ENCODE assay signal across 22 cellular contexts in genomic region chr14:62347658-62348057, GRCh38.
A peak's percentile ranks its signal among the peaks of the same experiment; 100 is the strongest.
DNase-seq lines count a peak whose midpoint lies in the region; ATAC-seq lines count a peak whose summit lies in the region.
"Had no signal": no experiment of that assay in that cellular context is flagged by ENCODE, and none has a peak within 500 bp of the region (broad histone marks: within the 10 kb centered on the region; RNA-seq: fewer than 3 reads in every experiment).

No MANE protein-coding gene starts in this region.

- H3K4me2 ChIP-seq in Karpas-422 (ENCODE audit: low read depth, low read length, poor library complexity, severe bottlenecking): peak overlapping the region; percentile 20
- H3K4me2 ChIP-seq: BLaER1 treated with 17β-estradiol and CSF1 and Interleukin-3, amounts not matched to agents 10 nM and 100 nM had no signal

- H3K36me3 ChIP-seq in Karpas-422 (ENCODE audit: insufficient read depth, low read length): no peaks in the 10 kb centered on the region
- H3K36me3 ChIP-seq in SJSA1: no peaks in the 10 kb centered on the region
- H3K36me3 ChIP-seq: BE2C; BLaER1 treated with 17β-estradiol and CSF1 and Interleukin-3, amounts not matched to agents 10 nM and 100 nM; HAP-1 had no signal

- H4K20me1 ChIP-seq in Karpas-422 (ENCODE audit: insufficient read depth, low read depth, low read length): no peaks in the 10 kb centered on the region
- H4K20me1 ChIP-seq: BLaER1 treated with 17β-estradiol and CSF1 and Interleukin-3, amounts not matched to agents 10 nM and 100 nM had no signal

- H2AFZ ChIP-seq in Karpas-422 (ENCODE audit: low read length): no peak overlapping the region

- no peak overlapping the region for H3K27ac ChIP-seq in Karpas-422 (ENCODE audit: low read length)
- peak overlapping the region; percentile 9 for H3K27ac ChIP-seq in SJSA1
- H3K27ac ChIP-seq: 22Rv1; BLaER1 treated with 17β-estradiol and CSF1 and Interleukin-3, amounts not matched to agents 10 nM and 100 nM had no signal

- ATAC-seq in GM18861 (IDR thresholded peaks at IDR 0.05; ENCODE audit: unreplicated experiment): no peak
- ATAC-seq: GM12878 had no signal

- no peaks in the 10 kb centered on the region for H3K79me2 ChIP-seq in Karpas-422 (ENCODE audit: low read length)

- H3K4me1 ChIP-seq in Karpas-422 (ENCODE audit: low read length): peaks cover 12% of the 10 kb centered on the region
- peaks cover 18% of the 10 kb centered on the region for H3K4me1 ChIP-seq in SJSA1 (replicated peaks)
- H3K4me1 ChIP-seq: BE2C; BLaER1 treated with 17β-estradiol and CSF1 and Interleukin-3, amounts not matched to agents 10 nM and 100 nM; HAP-1 had no signal

- DNase-seq in NCI-H1694 (lab: John Stamatoyannopoulos, UW) (peak; percentile 48), NCI-H1694 treated with DMSO at 0.1 percent for 48 hours (lab: John Stamatoyannopoulos, UW) (no peak), Karpas-422 (peak; percentile 50), SJSA1 (ENCODE audit: low read depth in 1 of 2, low spot score in 2 of 2) (no peak), SW480 (ENCODE audit: low spot score) (no peak), NCI-H187 (lab: John Stamatoyannopoulos, UW) (no peak)
- DNase-seq: ACHN; AML-193; BE2C; CD4-positive, alpha-beta T cell; CD8-positive, alpha-beta memory T cell; DMS 273 treated with DMSO at 0.1 percent for 48 hours; DMS79; EL; GDM1; GOT3; HFFc6 had no signal

- H3K9ac ChIP-seq in Karpas-422 (ENCODE audit: low read length): no peak overlapping the region
- H3K9ac ChIP-seq: BLaER1 treated with 17β-estradiol and CSF1 and Interleukin-3, amounts not matched to agents 10 nM and 100 nM had no signal

- H3K27me3 ChIP-seq in Karpas-422 (ENCODE audit: low read length): no peaks in the 10 kb centered on the region
- no peaks in the 10 kb centered on the region for H3K27me3 ChIP-seq in SJSA1 (replicated peaks)
- H3K27me3 ChIP-seq: BE2C; BLaER1 treated with 17β-estradiol and CSF1 and Interleukin-3, amounts not matched to agents 10 nM and 100 nM had no signal

- H3K9me2 ChIP-seq in Karpas-422 (replicated peaks; ENCODE audit: insufficient read depth, low read length): no peaks in the 10 kb centered on the region

- H3K4me3 ChIP-seq in Karpas-422 (ENCODE audit: low read length) (no peak overlapping the region), SJSA1 (no peak overlapping the region; the same call in 1 of the 2 replicates)
- H3K4me3 ChIP-seq: BLaER1 treated with 17β-estradiol and CSF1 and Interleukin-3, amounts not matched to agents 10 nM and 100 nM; GM12878; HAP-1 had no signal

- H3K9me3 ChIP-seq in Karpas-422 (ENCODE audit: low read length) (peaks cover 4% of the 10 kb centered on the region; the same call in 1 of the 2 replicates), SJSA1 (replicated peaks) (0 out of 2 replicates have a peak, but pooled peaks cover 3% of the 10 kb centered on the region)
- H3K9me3 ChIP-seq: BE2C had no signal

Comparison
In these comparisons a context has a peak if more than half of its experiments do, and no peak if none do; other contexts are left out.
1. DNase-seq: peak in NCI-H1694 (single experiment) and Karpas-422 (single experiment); none in NCI-H1694 treated with DMSO at 0.1 percent for 48 hours (single experiment), SJSA1 (0 of 2), SW480 (single experiment) and NCI-H187 (0 of 2).